35 cellular contexts compared by ENCODE assay signal in genomic region chr16:54739381-54739780, GRCh38.
"Had no signal": no experiment of that assay in that cellular context is flagged by ENCODE, and none has a peak within 500 bp of the region (broad histone marks: within the 10 kb centered on the region; RNA-seq: fewer than 3 reads in every experiment).

No MANE protein-coding gene starts in this region.

- ATAC-seq: activated CD4-positive, alpha-beta T cell treated with anti-CD3 and anti-CD28 coated beads for 36 hours; activated CD4-positive, CD25-positive, alpha-beta regulatory T cell treated with anti-CD3 and anti-CD28 coated beads, Interleukin-2, amount 50 U/mL, for 24 hours; activated naive CD8-positive, alpha-beta T cell treated with anti-CD3 and anti-CD28 coated beads, Interleukin-2, amount 50 U/mL, for 24 hours; WTC11 had no signal

- H3K27me3 ChIP-seq: ascending aorta, cardiac muscle cell had no signal

- H3K27ac Mint-ChIP-seq: activated CD4-positive, alpha-beta memory T cell treated with anti-CD3 and anti-CD28 coated beads, Interleukin-2, amount 10 ng/mL, durations not matched to agents 7 days and 5 days; activated CD4-positive, alpha-beta T cell treated with anti-CD3 and anti-CD28 coated beads for 36 hours; activated CD4-positive, alpha-beta T cell treated with anti-CD3 and anti-CD28 coated beads, Interleukin-2, amount 10 ng/mL, durations not matched to agents 7 days and 5 days; activated naive CD4-positive, alpha-beta T cell treated with anti-CD3 and anti-CD28 coated beads, Interleukin-2, amount 10 ng/mL, durations not matched to agents 7 days and 5 days; activated naive CD4-positive, alpha-beta T cell treated with anti-CD3 and anti-CD28 coated beads, Interleukin-2, amount 50 U/mL, for 24 hours; activated naive CD8-positive, alpha-beta T cell; activated naive CD8-positive, alpha-beta T cell treated with anti-CD3 and anti-CD28 coated beads, Interleukin-2, amount 10 ng/mL, durations not matched to agents 7 days and 5 days; activated naive CD8-positive, alpha-beta T cell treated with anti-CD3 and anti-CD28 coated beads, Interleukin-2, amount 50 U/mL, for 24 hours; activated T-cell treated with anti-CD3 and anti-CD28 coated beads, Interleukin-2, amount 50 U/mL, for 24 hours; activated T-helper 2 cell treated with anti-CD3 and anti-CD28 coated beads, Interferon-gamma antibody, Interleukin-2, Interleukin-4, amounts not matched to agents 10 μg/mL and 5 μg/mL and 100 μg/mL, durations not matched to agents 14 hours and 24 hours and 36 hours; brain; T-helper 1 cell treated with Interleukin-12 subunit alpha and Interleukin-12 subunit beta and Interleukin-4 antibody, amounts not matched to agents 30 μg/mL and 1 μg/mL, for 36 hours; T-helper 2 cell treated with Interferon-gamma antibody and Interleukin-4, amounts not matched to agents 5 μg/mL and 100 μg/mL, for 36 hours; WTC11 had no signal

- H3K36me3 Mint-ChIP-seq: activated naive CD4-positive, alpha-beta T cell treated with anti-CD3 and anti-CD28 coated beads, Interleukin-2, amount 10 ng/mL, durations not matched to agents 7 days and 5 days; activated naive CD4-positive, alpha-beta T cell treated with anti-CD3 and anti-CD28 coated beads, Interleukin-2, amount 50 U/mL, for 24 hours; activated naive CD8-positive, alpha-beta T cell; activated naive CD8-positive, alpha-beta T cell treated with anti-CD3 and anti-CD28 coated beads, Interleukin-2, amount 10 ng/mL, durations not matched to agents 7 days and 5 days; brain; WTC11 had no signal

- H3K4me3 ChIP-seq: ascending aorta, cardiac muscle cell had no signal

- H3K4me1 ChIP-seq: ascending aorta had no signal

- DNase-seq: activated CD4-positive, alpha-beta memory T cell treated with anti-CD3 and anti-CD28 coated beads, Interleukin-2, amount 10 ng/mL, durations not matched to agents 7 days and 5 days; activated CD4-positive, alpha-beta T cell treated with anti-CD3 and anti-CD28 coated beads for 1 hour; activated CD4-positive, alpha-beta T cell treated with anti-CD3 and anti-CD28 coated beads for 36 hours; activated CD4-positive, alpha-beta T cell treated with anti-CD3 and anti-CD28 coated beads for 48 hours; activated CD4-positive, alpha-beta T cell treated with anti-CD3 and anti-CD28 coated beads, Interleukin-2, amount 10 ng/mL, durations not matched to agents 7 days and 5 days; activated CD4-positive, alpha-beta T cell treated with anti-CD3 and anti-CD28 coated beads, Interleukin-2, amount 50 U/mL, for 48 hours; activated CD4-positive, CD25-positive, alpha-beta regulatory T cell; activated CD8-positive, alpha-beta memory T cell treated with anti-CD3 and anti-CD28 coated beads, Interleukin-2, amount 50 U/mL, for 48 hours; activated effector memory CD4-positive, alpha-beta T cell treated with Interleukin-2 at 50 U/mL for 16 hours; activated gamma-delta T cell; activated naive CD4-positive, alpha-beta T cell treated with anti-CD3 and anti-CD28 coated beads, Interleukin-2, amount 10 ng/mL, durations not matched to agents 7 days and 5 days; activated naive CD4-positive, alpha-beta T cell treated with Interleukin-2 at 50 U/mL for 16 hours; activated naive CD8-positive, alpha-beta T cell treated with anti-CD3 and anti-CD28 coated beads, Interleukin-2, amount 10 ng/mL, durations not matched to agents 7 days and 5 days; activated naive CD8-positive, alpha-beta T cell treated with anti-CD3 and anti-CD28 coated beads, Interleukin-2, amount 50 U/mL, for 24 hours; activated T-cell treated with anti-CD3 and anti-CD28 coated beads, Interleukin-2, amount 50 U/mL, for 24 hours; activated T-cell treated with anti-CD3 and anti-CD28 coated beads, Interleukin-2, amount 50 U/mL, for 48 hours; amygdala; anterior cingulate cortex; caudate nucleus; cerebellar nuclear complex; T-helper 1 cell; T-helper 2 cell; T-helper 9 cell; WERI-Rb-1 had no signal

- H3K4me1 Mint-ChIP-seq: activated CD4-positive, alpha-beta memory T cell treated with anti-CD3 and anti-CD28 coated beads, Interleukin-2, amount 10 ng/mL, durations not matched to agents 7 days and 5 days; activated CD4-positive, alpha-beta T cell treated with anti-CD3 and anti-CD28 coated beads for 36 hours; activated CD4-positive, alpha-beta T cell treated with anti-CD3 and anti-CD28 coated beads, Interleukin-2, amount 10 ng/mL, durations not matched to agents 7 days and 5 days; activated naive CD4-positive, alpha-beta T cell treated with anti-CD3 and anti-CD28 coated beads, Interleukin-2, amount 10 ng/mL, durations not matched to agents 7 days and 5 days; activated naive CD4-positive, alpha-beta T cell treated with anti-CD3 and anti-CD28 coated beads, Interleukin-2, amount 50 U/mL, for 24 hours; activated naive CD8-positive, alpha-beta T cell treated with anti-CD3 and anti-CD28 coated beads, Interleukin-2, amount 10 ng/mL, durations not matched to agents 7 days and 5 days; activated naive CD8-positive, alpha-beta T cell treated with anti-CD3 and anti-CD28 coated beads, Interleukin-2, amount 50 U/mL, for 24 hours; brain; central memory CD8-positive, alpha-beta T cell had no signal

- H3K9me3 ChIP-seq: ascending aorta had no signal

- H3K27ac ChIP-seq: ascending aorta, cardiac muscle cell, WERI-Rb-1 had no signal

- H3K9me3 Mint-ChIP-seq: activated CD4-positive, alpha-beta memory T cell treated with anti-CD3 and anti-CD28 coated beads, Interleukin-2, amount 10 ng/mL, durations not matched to agents 7 days and 5 days; activated CD4-positive, alpha-beta T cell treated with anti-CD3 and anti-CD28 coated beads, Interleukin-2, amount 10 ng/mL, durations not matched to agents 7 days and 5 days; activated naive CD4-positive, alpha-beta T cell treated with anti-CD3 and anti-CD28 coated beads, Interleukin-2, amount 50 U/mL, for 24 hours; activated naive CD8-positive, alpha-beta T cell treated with anti-CD3 and anti-CD28 coated beads, Interleukin-2, amount 10 ng/mL, durations not matched to agents 7 days and 5 days; activated naive CD8-positive, alpha-beta T cell treated with anti-CD3 and anti-CD28 coated beads, Interleukin-2, amount 50 U/mL, for 24 hours; activated T-cell treated with anti-CD3 and anti-CD28 coated beads, Interleukin-2, amount 50 U/mL, for 24 hours; activated T-helper 2 cell treated with anti-CD3 and anti-CD28 coated beads, Interferon-gamma antibody, Interleukin-2, Interleukin-4, amounts not matched to agents 10 μg/mL and 5 μg/mL and 100 μg/mL, durations not matched to agents 14 hours and 24 hours and 36 hours; brain; central memory CD8-positive, alpha-beta T cell; T-helper 1 cell treated with Interleukin-12 subunit alpha and Interleukin-12 subunit beta and Interleukin-4 antibody, amounts not matched to agents 30 μg/mL and 1 μg/mL, for 36 hours; T-helper 2 cell treated with Interferon-gamma antibody and Interleukin-4, amounts not matched to agents 5 μg/mL and 100 μg/mL, for 36 hours had no signal

- H3K36me3 ChIP-seq: ascending aorta, cardiac muscle cell, WERI-Rb-1 had no signal

- H3K4me3 Mint-ChIP-seq: activated CD4-positive, alpha-beta memory T cell treated with anti-CD3 and anti-CD28 coated beads, Interleukin-2, amount 10 ng/mL, durations not matched to agents 7 days and 5 days; activated CD4-positive, alpha-beta T cell treated with anti-CD3 and anti-CD28 coated beads for 36 hours; activated CD4-positive, alpha-beta T cell treated with anti-CD3 and anti-CD28 coated beads, Interleukin-2, amount 10 ng/mL, durations not matched to agents 7 days and 5 days; activated naive CD4-positive, alpha-beta T cell treated with anti-CD3 and anti-CD28 coated beads, Interleukin-2, amount 10 ng/mL, durations not matched to agents 7 days and 5 days; activated naive CD4-positive, alpha-beta T cell treated with anti-CD3 and anti-CD28 coated beads, Interleukin-2, amount 50 U/mL, for 24 hours; activated naive CD8-positive, alpha-beta T cell; activated naive CD8-positive, alpha-beta T cell treated with anti-CD3 and anti-CD28 coated beads, Interleukin-2, amount 10 ng/mL, durations not matched to agents 7 days and 5 days; activated naive CD8-positive, alpha-beta T cell treated with anti-CD3 and anti-CD28 coated beads, Interleukin-2, amount 50 U/mL, for 24 hours; activated T-cell treated with anti-CD3 and anti-CD28 coated beads, Interleukin-2, amount 50 U/mL, for 24 hours; brain; central memory CD8-positive, alpha-beta T cell; T-helper 1 cell treated with Interleukin-12 subunit alpha and Interleukin-12 subunit beta and Interleukin-4 antibody, amounts not matched to agents 30 μg/mL and 1 μg/mL, for 36 hours; T-helper 2 cell treated with Interferon-gamma antibody and Interleukin-4, amounts not matched to agents 5 μg/mL and 100 μg/mL, for 36 hours; WTC11 had no signal

- H3K27me3 Mint-ChIP-seq: activated CD4-positive, alpha-beta memory T cell treated with anti-CD3 and anti-CD28 coated beads, Interleukin-2, amount 10 ng/mL, durations not matched to agents 7 days and 5 days; activated CD4-positive, alpha-beta T cell treated with anti-CD3 and anti-CD28 coated beads for 36 hours; activated CD4-positive, alpha-beta T cell treated with anti-CD3 and anti-CD28 coated beads, Interleukin-2, amount 10 ng/mL, durations not matched to agents 7 days and 5 days; activated naive CD4-positive, alpha-beta T cell treated with anti-CD3 and anti-CD28 coated beads, Interleukin-2, amount 10 ng/mL, durations not matched to agents 7 days and 5 days; activated naive CD4-positive, alpha-beta T cell treated with anti-CD3 and anti-CD28 coated beads, Interleukin-2, amount 50 U/mL, for 24 hours; activated naive CD8-positive, alpha-beta T cell; activated naive CD8-positive, alpha-beta T cell treated with anti-CD3 and anti-CD28 coated beads, Interleukin-2, amount 10 ng/mL, durations not matched to agents 7 days and 5 days; activated naive CD8-positive, alpha-beta T cell treated with anti-CD3 and anti-CD28 coated beads, Interleukin-2, amount 50 U/mL, for 24 hours; central memory CD8-positive, alpha-beta T cell had no signal
